Comparison of ENCODE assay signal across 8 cellular contexts in genomic region chr11:206516-207212, GRCh38. TPM values are rescaled to one million over a fixed set of nuclear protein-coding genes. Genes with fewer than 3 reads are reported as not detected.
DNase-seq lines count a peak whose midpoint lies in the region; ATAC-seq and TF ChIP-seq lines count a peak whose summit lies in the region.

No MANE protein-coding gene starts in this region.

- no peak for TF ChIP-seq RAD21 in neural cell (conservative IDR thresholded peaks at IDR 0.05)

- no peak for TF ChIP-seq CTCF in VCaP (conservative IDR thresholded peaks at IDR 0.05)
- no peak for TF ChIP-seq CTCF in neural cell (IDR thresholded peaks at IDR 0.05; ENCODE audit: poor library complexity, severe bottlenecking)

- DNase-seq in EL (peak; percentile 20), NCI-H774 (lab: John Stamatoyannopoulos, UW) (no peak), NCI-H2107 (lab: John Stamatoyannopoulos, UW) (no peak)

- H4K20me1 ChIP-seq in neural cell (ENCODE audit: insufficient read depth): peaks cover 3% of the 10 kb centered on the region

- ATAC-seq in HG02973 (IDR thresholded peaks at IDR 0.05; ENCODE audit: unreplicated experiment): peak; percentile 1
- no peak for ATAC-seq in HG03442 (IDR thresholded peaks at IDR 0.05; ENCODE audit: unreplicated experiment)

- H3K79me2 ChIP-seq in neural cell (replicated peaks; ENCODE audit: insufficient read depth, low read length): peaks cover 30% of the 10 kb centered on the region

- TF ChIP-seq EP300 in neural cell (conservative IDR thresholded peaks at IDR 0.05; ENCODE audit: poor library complexity, severe bottlenecking): no peak

- 1 to 2% methylated on average over 36 to 39 of the region's 39 CpGs for WGBS in esophagus, 2 donors

- no peaks in the 10 kb centered on the region for H3F3A ChIP-seq in neural cell (ENCODE audit: insufficient read depth, low read length, poor library complexity, severe bottlenecking)

- H3K4me1 ChIP-seq in esophagus (ENCODE audit: control insufficient read depth in 2 of 2, insufficient read depth in 2 of 2, low read length in 1 of 2): peaks cover 12 to 23% of the 10 kb centered on the region in 2 donors

- H3K4me3 ChIP-seq in esophagus (ENCODE audit: low read depth in 1 of 2, low read length in 2 of 2): peak overlapping the region; percentile 78 to 92
- peak overlapping the region; percentile 97 for H3K4me3 ChIP-seq in neural cell (ENCODE audit: low read length)

- peak overlapping the region; percentile 51 for H2AFZ ChIP-seq in neural cell (ENCODE audit: low read depth, low read length)

- peak overlapping the region; percentile 83 for H3K4me2 ChIP-seq in neural cell (ENCODE audit: low read length)

- H3K9ac ChIP-seq in neural cell (ENCODE audit: low read length): peak overlapping the region; percentile 98

- H3K27ac ChIP-seq in VCaP (peak overlapping the region; percentile 96), esophagus (ENCODE audit: low read depth in 2 of 2, low read length in 1 of 2) (peak overlapping the region; percentile 97 to 100), neural cell (ENCODE audit: low read length) (peak overlapping the region; percentile 96)

- H3K9me3 ChIP-seq in esophagus (ENCODE audit: control insufficient read depth in 2 of 2, insufficient read depth in 1 of 2, low read depth in 1 of 2, low read length in 1 of 2) (no peaks in the 10 kb centered on the region), neural cell (ENCODE audit: low read length) (no peaks in the 10 kb centered on the region)

- H3K27me3 ChIP-seq in esophagus (ENCODE audit: control insufficient read depth in 1 of 2, insufficient read depth in 2 of 2, low read length in 2 of 2) (no peaks in the 10 kb centered on the region), neural cell (ENCODE audit: insufficient read depth, low read depth, low read length) (no peaks in the 10 kb centered on the region)

- no peaks in the 10 kb centered on the region for H3K9me2 ChIP-seq in neural cell (ENCODE audit: insufficient read depth, low read length)

- H3K36me3 ChIP-seq in esophagus (ENCODE audit: control insufficient read depth in 2 of 2, insufficient read depth in 2 of 2, low read length in 1 of 2): peaks cover 8 to 43% of the 10 kb centered on the region in 2 donors
- no peaks in the 10 kb centered on the region for H3K36me3 ChIP-seq in neural cell (ENCODE audit: insufficient read depth, low read length)

TF ChIP-seq in neural cell, 6 proteins besides CTCF, POLR2A, EP300 and RAD21:
- TF ChIP-seq REST (IDR thresholded peaks at IDR 0.05; ENCODE audit: borderline replicate concordance): no peak
- TF ChIP-seq POLR2AphosphoS5 (IDR thresholded peaks at IDR 0.05): no peak
- no peak for TF ChIP-seq EZH2 (IDR thresholded peaks at IDR 0.05; ENCODE audit: borderline replicate concordance, insufficient read depth, low read length, poor library complexity, severe bottlenecking)
- no peak for TF ChIP-seq SMC3 (conservative IDR thresholded peaks at IDR 0.05; ENCODE audit: poor library complexity)
- no peak for TF ChIP-seq TAF1 (IDR thresholded peaks at IDR 0.05; ENCODE audit: low read depth)

RNA-seq across cellular contexts. Expression of gene BET1L, which starts 0.5 kb away (rescaled TPM):
- polyA plus RNA-seq in esophagus: 10 to 100 TPM; 12.5 to 18.0 TPM
- 6.7 and 7.6 TPM in 2 replicates for polyA plus RNA-seq in neural cell
- polyA minus RNA-seq in neural cell: 7.8 and 9.8 TPM in 2 replicates

RNA-seq across cellular contexts. Expression of gene RIC8A, which starts 0.8 kb away (rescaled TPM):
- polyA plus RNA-seq in esophagus: 10 to 100 TPM; 31.2 to 42.8 TPM
- 128 and 152 TPM in 2 replicates for polyA plus RNA-seq in neural cell
- 66.2 and 82.0 TPM in 2 replicates for polyA minus RNA-seq in neural cell

RNA-seq across cellular contexts. Expression of gene SCGB1C1, which starts 13.8 kb away (rescaled TPM):
- not detected for polyA plus RNA-seq in esophagus
- polyA plus RNA-seq in neural cell: not detected in 2 replicates
- polyA minus RNA-seq in neural cell: not detected in 2 replicates

RNA-seq across cellular contexts. Expression of gene SIRT3, which starts 29.5 kb away (rescaled TPM):
- 10 to 100 TPM in 1 of 2 donors, 1 to 10 TPM in 1; 7.9 to 13.5 TPM for polyA plus RNA-seq in esophagus
- polyA plus RNA-seq in neural cell: 32.9 and 38.8 TPM in 2 replicates
- 13.3 and 15.3 TPM in 2 replicates for polyA minus RNA-seq in neural cell

RNA-seq across cellular contexts. Expression of gene PSMD13, which starts 30.1 kb away (rescaled TPM):
- polyA plus RNA-seq in esophagus: 10 to 100 TPM; 90.8 to 98.2 TPM
- polyA plus RNA-seq in neural cell: 174 and 183 TPM in 2 replicates
- polyA minus RNA-seq in neural cell: 88.4 and 105 TPM in 2 replicates
